26 cellular contexts compared by ENCODE assay signal in genomic region chr7:50834679-50835078, GRCh38.
"Had no signal": no experiment of that assay in that cellular context is flagged by ENCODE, and none has a peak within 500 bp of the region (broad histone marks: within the 10 kb centered on the region; RNA-seq: fewer than 3 reads in every experiment).

No MANE protein-coding gene starts in this region.

- H3K9me3 Mint-ChIP-seq: activated CD8-positive, alpha-beta T cell treated with anti-CD3 and anti-CD28 coated beads for 36 hours; activated naive CD4-positive, alpha-beta T cell treated with anti-CD3 and anti-CD28 coated beads, Interleukin-2, amount 10 ng/mL, durations not matched to agents 7 days and 5 days; activated T-helper 1 cell treated with anti-CD3 and anti-CD28 coated beads, Interleukin-12 subunit alpha, Interleukin-12 subunit beta, Interleukin-2, Interleukin-4 antibody, amounts not matched to agents 30 ng/mL and 10 ng/mL and 1 ng/mL, durations not matched to agents 14 hours and 24 hours and 36 hours; nephron; stimulated activated naive CD8-positive, alpha-beta T cell treated with anti-CD3 and anti-CD28 coated beads, Interleukin-15, Interleukin-2, amounts not matched to agents 100 ng/mL and 50 ng/mL, for 24 hours had no signal

- DNase-seq: activated CD4-positive, alpha-beta T cell treated with anti-CD3 and anti-CD28 coated beads, Interleukin-2, amount 50 U/mL, for 1 hour; activated CD8-positive, alpha-beta T cell treated with anti-CD3 and anti-CD28 coated beads for 36 hours; activated effector memory CD4-positive, alpha-beta T cell treated with anti-CD3 and anti-CD28 coated beads, Interleukin-2, amount 50 U/mL, for 16 hours; activated naive CD4-positive, alpha-beta T cell treated with anti-CD3 and anti-CD28 coated beads, Interleukin-2, amount 10 ng/mL, durations not matched to agents 7 days and 5 days; activated naive CD8-positive, alpha-beta T cell treated with anti-CD3 and anti-CD28 coated beads, Interleukin-2, amount 10 ng/mL, durations not matched to agents 7 days and 5 days; activated T-cell treated with anti-CD3 and anti-CD28 coated beads, Interleukin-2, amount 50 U/mL, for 1 hour; brain microvascular endothelial cell; effector CD4-positive, alpha-beta T cell; esophagus squamous epithelium; foreskin melanocyte; left ventricle myocardium inferior; right lobe of liver; stimulated activated CD4-positive, alpha-beta T cell treated with anti-CD3 and anti-CD28 coated beads, Interleukin-2, amount 100 ng/mL, for 48 hours; T-helper 17 cell; T1000; trophoblast cell; uterus had no signal

- H3K36me3 Mint-ChIP-seq: activated naive CD4-positive, alpha-beta T cell treated with anti-CD3 and anti-CD28 coated beads, Interleukin-2, amount 10 ng/mL, durations not matched to agents 7 days and 5 days; WTC11 had no signal

- H3K9me3 ChIP-seq: ascending aorta, esophagus squamous epithelium, left ventricle myocardium inferior, neutrophil, right lobe of liver, thoracic aorta, uterus had no signal

- H3K36me3 ChIP-seq: ascending aorta, brain microvascular endothelial cell, esophagus squamous epithelium, left ventricle myocardium inferior, neutrophil, right lobe of liver, thoracic aorta, uterus had no signal

- H3K27ac ChIP-seq: ascending aorta, brain microvascular endothelial cell, epithelial cell of prostate, esophagus squamous epithelium, left ventricle myocardium inferior, neutrophil, right lobe of liver, thoracic aorta, uterus had no signal

- H3K4me3 ChIP-seq: ascending aorta, esophagus squamous epithelium, left ventricle myocardium inferior, right lobe of liver, thoracic aorta, uterus had no signal

- H3K4me3 Mint-ChIP-seq: activated CD8-positive, alpha-beta T cell treated with anti-CD3 and anti-CD28 coated beads for 36 hours; activated naive CD4-positive, alpha-beta T cell treated with anti-CD3 and anti-CD28 coated beads, Interleukin-2, amount 10 ng/mL, durations not matched to agents 7 days and 5 days; activated naive CD8-positive, alpha-beta T cell treated with anti-CD3 and anti-CD28 coated beads, Interleukin-2, amount 10 ng/mL, durations not matched to agents 7 days and 5 days; activated T-helper 1 cell treated with anti-CD3 and anti-CD28 coated beads, Interleukin-12 subunit alpha, Interleukin-12 subunit beta, Interleukin-2, Interleukin-4 antibody, amounts not matched to agents 30 ng/mL and 10 ng/mL and 1 ng/mL, durations not matched to agents 14 hours and 24 hours and 36 hours; nephron; stimulated activated naive CD8-positive, alpha-beta T cell treated with anti-CD3 and anti-CD28 coated beads, Interleukin-15, Interleukin-2, amounts not matched to agents 100 ng/mL and 50 ng/mL, for 24 hours; T-helper 17 cell; WTC11 had no signal

- ATAC-seq: activated CD8-positive, alpha-beta T cell treated with anti-CD3 and anti-CD28 coated beads for 36 hours; right lobe of liver; T-helper 17 cell; WTC11 had no signal

- H3K27me3 ChIP-seq: ascending aorta, brain microvascular endothelial cell, neutrophil, right lobe of liver, uterus had no signal

- H3K4me1 Mint-ChIP-seq: nephron, T-helper 17 cell had no signal

- H3K4me1 ChIP-seq: esophagus squamous epithelium, right lobe of liver, uterus had no signal

- H3K27ac Mint-ChIP-seq: activated CD8-positive, alpha-beta T cell treated with anti-CD3 and anti-CD28 coated beads for 36 hours; activated naive CD4-positive, alpha-beta T cell treated with anti-CD3 and anti-CD28 coated beads, Interleukin-2, amount 10 ng/mL, durations not matched to agents 7 days and 5 days; activated naive CD8-positive, alpha-beta T cell treated with anti-CD3 and anti-CD28 coated beads, Interleukin-2, amount 10 ng/mL, durations not matched to agents 7 days and 5 days; activated T-helper 1 cell treated with anti-CD3 and anti-CD28 coated beads, Interleukin-12 subunit alpha, Interleukin-12 subunit beta, Interleukin-2, Interleukin-4 antibody, amounts not matched to agents 30 ng/mL and 10 ng/mL and 1 ng/mL, durations not matched to agents 14 hours and 24 hours and 36 hours; nephron; progenitor cell of endocrine pancreas; stimulated activated naive CD8-positive, alpha-beta T cell treated with anti-CD3 and anti-CD28 coated beads, Interleukin-15, Interleukin-2, amounts not matched to agents 100 ng/mL and 50 ng/mL, for 24 hours; T-helper 17 cell; WTC11 had no signal
